In the genomic region with DNA sequence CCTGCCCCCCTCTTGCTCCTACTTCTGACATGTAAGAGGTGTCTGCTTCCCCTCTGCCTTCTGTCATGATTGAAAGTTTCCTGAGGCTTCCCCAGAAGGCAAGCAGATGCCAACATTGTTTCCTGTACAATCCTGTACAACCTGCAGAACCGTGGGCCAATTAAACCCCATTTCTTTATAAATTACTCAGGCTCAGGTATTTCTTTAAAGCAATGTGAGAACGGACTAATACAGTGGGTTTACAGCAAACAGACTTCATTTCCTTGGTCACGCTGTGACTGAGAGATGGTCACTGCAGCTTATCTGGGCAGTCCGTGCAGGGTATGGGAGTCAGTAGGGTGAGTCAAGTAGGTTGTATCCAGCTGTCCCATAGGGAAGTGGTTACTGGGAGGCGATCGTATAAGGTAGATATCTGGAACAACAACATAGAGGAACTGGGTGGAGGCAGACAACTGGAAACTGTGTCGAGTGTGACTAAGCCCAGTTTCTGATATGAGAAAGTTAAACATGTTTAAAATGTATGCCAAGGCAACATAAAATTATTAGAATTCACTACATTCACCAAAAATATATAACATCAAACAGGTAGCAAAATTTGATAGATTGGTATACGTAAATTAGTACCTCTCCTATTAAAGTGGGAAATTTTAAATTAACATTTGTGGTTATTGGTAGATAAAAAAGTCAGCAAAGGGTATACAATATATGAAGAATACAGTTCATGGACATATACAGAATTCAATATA, we compare ENCODE assay signal across 1 cellular context.
TF ChIP-seq lines count a peak whose summit lies in the region.

No MANE protein-coding gene starts in this region.

TF ChIP-seq in K562, 482 proteins besides CTCF, POLR2A, EP300 and RAD21 (continued from another document):
- TF ChIP-seq VEZF1 (CRISPR knock-in tag; IDR thresholded peaks at IDR 0.05) (peak; percentile 71), ZNF511 (CRISPR knock-in tag; IDR thresholded peaks at IDR 0.05) (no peak), TRIM24 (IDR thresholded peaks at IDR 0.05) (peak; percentile 91 to 94), CREB1 (IDR thresholded peaks at IDR 0.05) (peak; percentile 60; the same call in 1 of the 2 replicates), CREB1 (CRISPR knock-in tag; IDR thresholded peaks at IDR 0.05) (peak; percentile 48; the same call in 1 of the 2 replicates), PHTF2 (CRISPR knock-in tag; IDR thresholded peaks at IDR 0.05) (no peak), PURB (CRISPR knock-in tag; IDR thresholded peaks at IDR 0.05; ENCODE audit: low read depth) (no peak), ZNF431 (CRISPR knock-in tag; IDR thresholded peaks at IDR 0.05) (no peak)
- TF ChIP-seq, protein P1, sequence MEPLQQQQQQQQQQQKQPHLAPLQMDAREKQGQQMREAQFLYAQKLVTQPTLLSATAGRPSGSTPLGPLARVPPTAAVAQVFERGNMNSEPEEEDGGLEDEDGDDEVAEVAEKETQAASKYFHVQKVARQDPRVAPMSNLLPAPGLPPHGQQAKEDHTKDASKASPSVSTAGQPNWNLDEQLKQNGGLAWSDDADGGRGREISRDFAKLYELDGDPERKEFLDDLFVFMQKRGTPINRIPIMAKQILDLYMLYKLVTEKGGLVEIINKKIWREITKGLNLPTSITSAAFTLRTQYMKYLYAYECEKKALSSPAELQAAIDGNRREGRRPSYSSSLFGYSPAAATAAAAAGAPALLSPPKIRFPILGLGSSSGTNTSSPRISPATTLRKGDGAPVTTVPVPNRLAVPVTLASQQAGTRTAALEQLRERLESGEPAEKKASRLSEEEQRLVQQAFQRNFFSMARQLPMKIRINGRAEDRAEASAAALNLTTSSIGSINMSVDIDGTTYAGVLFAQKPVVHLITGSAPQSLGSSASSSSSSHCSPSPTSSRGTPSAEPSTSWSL (CRISPR knock-in tag; IDR thresholded peaks at IDR 0.05; ENCODE audit: borderline replicate concordance), result no peak
